In genomic region chr12:38904932-38905479, GRCh38 we compare ENCODE assay signal across 8 cellular contexts. TPM values are rescaled to one million over a fixed set of nuclear protein-coding genes. Genes with fewer than 3 reads are reported as not detected.
A peak's percentile ranks its signal among the peaks of the same experiment; 100 is the strongest.
DNase-seq lines count a peak whose midpoint lies in the region; ATAC-seq and TF ChIP-seq lines count a peak whose summit lies in the region.

No MANE protein-coding gene starts in this region.

- DNase-seq in AG10803 (ENCODE audit: low read depth) (peak; percentile 85), GM19238 (ENCODE audit: insufficient read length, low spot score) (peak; percentile 41), SK-N-MC (ENCODE audit: low read depth, low spot score) (no peak), amniotic epithelial cell (ENCODE audit: low read depth) (peak; percentile 56), left ventricle myocardium superior (peak; percentile 89), prostate gland (ENCODE audit: low spot score) (peak; percentile 69), NCI-H446 treated with DMSO at 0.1 percent for 48 hours (lab: John Stamatoyannopoulos, UW) (no peak)

- H3K27ac ChIP-seq in SK-N-MC: no peak overlapping the region
- peak overlapping the region; percentile 79 to 84 for H3K27ac ChIP-seq in prostate gland

- WGBS in prostate gland: 7% methylated on average over 29 of the region's 29 CpGs

- ATAC-seq in HG03175 (IDR thresholded peaks at IDR 0.05; ENCODE audit: unreplicated experiment): peak; percentile 63
- ATAC-seq in left ventricle myocardium superior: peak; percentile 88

- H3K9ac ChIP-seq in SK-N-MC (ENCODE audit: insufficient read length): no peak overlapping the region

- no peak for TF ChIP-seq POLR2A in prostate gland (IDR thresholded peaks at IDR 0.05)

- H3K36me3 ChIP-seq in SK-N-MC (ENCODE audit: insufficient read depth, low read length): no peaks in the 10 kb centered on the region
- no peaks in the 10 kb centered on the region for H3K36me3 ChIP-seq in prostate gland

- H3K4me3 ChIP-seq in AG10803 (ENCODE audit: low read length) (peak overlapping the region; percentile 87), SK-N-MC (peak overlapping the region; percentile 85), prostate gland (peak overlapping the region; percentile 40 to 44)

- no peaks in the 10 kb centered on the region for H3K27me3 ChIP-seq in prostate gland (replicated peaks; ENCODE audit: insufficient read depth)

- TF ChIP-seq CTCF in AG10803 (conservative IDR thresholded peaks at IDR 0.05; ENCODE audit: low read length): no peak
- TF ChIP-seq CTCF in prostate gland (IDR thresholded peaks at IDR 0.05): no peak

- H3K9me3 ChIP-seq in SK-N-MC (ENCODE audit: low read depth, low read length) (no peaks in the 10 kb centered on the region), prostate gland (no peaks in the 10 kb centered on the region)

- H3K4me1 ChIP-seq in prostate gland (replicated peaks): no peaks in the 10 kb centered on the region

- intact Hi-C loops in left ventricle myocardium superior (cut with micrococcal nuclease): no loop called here
- intact Hi-C loops in prostate gland (cut with DNase I): no loop called here

RNA-seq across cellular contexts. Expression of gene CPNE8, which starts 0.4 kb away (rescaled TPM):
- total RNA-seq in left ventricle myocardium superior: 13.4 TPM
- total RNA-seq in prostate gland: 1 to 10 TPM; 3.5 to 5.3 TPM

Comparison
In these comparisons a context has a peak if more than half of its experiments do, and no peak if none do; other contexts are left out.
1. DNase-seq: peak in AG10803 (single experiment), GM19238 (single experiment), amniotic epithelial cell (single experiment), left ventricle myocardium superior (single experiment) and prostate gland (single experiment); none in SK-N-MC (single experiment) and NCI-H446 treated with DMSO at 0.1 percent for 48 hours (single experiment).
2. Peak in every context shown above with its lines, with median percentiles within 50 percentile points of each other: H3K4me3 ChIP-seq.